Comparison of ENCODE assay signal across 6 cellular contexts in genomic region chr12:48998497-48999353, GRCh38. TPM values are rescaled to one million over a fixed set of nuclear protein-coding genes. Genes with fewer than 3 reads are reported as not detected.
DNase-seq lines count a peak whose midpoint lies in the region; ATAC-seq and TF ChIP-seq lines count a peak whose summit lies in the region.

No MANE protein-coding gene starts in this region.

- H3K36me3 Mint-ChIP-seq in CD4-positive, alpha-beta T cell (ENCODE audit: low read depth): peaks cover 43% of the 10 kb centered on the region
- peaks cover 11 to 31% (median 24%) of the 10 kb centered on the region in 5 donors for H3K36me3 Mint-ChIP-seq in naive thymus-derived CD4-positive, alpha-beta T cell

- no peak for TF ChIP-seq CTCF in CD4-positive, alpha-beta T cell (IDR thresholded peaks at IDR 0.05)
- TF ChIP-seq CTCF in astrocyte of the cerebellum (IDR thresholded peaks at IDR 0.05; ENCODE audit: low read depth, low read length, missing control alignments): no peak

- H3K4me3 Mint-ChIP-seq in CD4-positive, alpha-beta T cell: peak overlapping the region; percentile 74
- H3K4me3 Mint-ChIP-seq in naive thymus-derived CD4-positive, alpha-beta T cell: peak overlapping the region; percentile 61 to 80 (median 72)

- peaks cover 74% of the 10 kb centered on the region for H3K27me3 Mint-ChIP-seq in CD4-positive, alpha-beta T cell
- H3K27me3 Mint-ChIP-seq in naive thymus-derived CD4-positive, alpha-beta T cell: peaks cover 57 to 62% (median 58%) of the 10 kb centered on the region in 5 donors

- no peaks in the 10 kb centered on the region for H3K9me3 Mint-ChIP-seq in CD4-positive, alpha-beta T cell
- peaks cover 0 to 3% (median 0%) of the 10 kb centered on the region in 11 donors for H3K9me3 Mint-ChIP-seq in naive thymus-derived CD4-positive, alpha-beta T cell

- H3K9me3 ChIP-seq in CD4-positive, alpha-beta T cell (ENCODE audit: control insufficient read depth, low read length): no peaks in the 10 kb centered on the region
- H3K9me3 ChIP-seq in naive thymus-derived CD4-positive, alpha-beta T cell (ENCODE audit: control insufficient read depth in 2 of 3, low read length in 3 of 3): no peaks in the 10 kb centered on the region

- H3K4me1 ChIP-seq in naive thymus-derived CD4-positive, alpha-beta T cell (ENCODE audit: control insufficient read depth in 2 of 2, insufficient read depth in 2 of 2, low read length in 2 of 2): peaks cover 13 to 26% of the 10 kb centered on the region in 2 donors

- intact Hi-C loops in CD4-positive, alpha-beta T cell (cut with DNase I, micrococcal nuclease): loop anchor here in 1 of 2 experiments (5.0 kb wide), 1 partner anchor 96 kb away; a partner anchor contains a TSS
- intact Hi-C loops in naive thymus-derived CD4-positive, alpha-beta T cell (cut with micrococcal nuclease): no loop called here

- POLR2A ChIA-PET in CD4-positive, alpha-beta T cell (lab: Charles Lee): interaction anchor here (0.6 to 4.9 kb wide), 7 partner anchors 10 to 190 kb away, joined by 3 to 29 read pairs (median 3); partner anchors contain the start of genes DDX23, PRKAG1 and TUBA1A
- POLR2A ChIA-PET in naive thymus-derived CD4-positive, alpha-beta T cell (lab: Charles Lee): interaction anchor here (0.7 kb wide), 1 partner anchor 22 kb away, joined by 4 read pairs; no protein-coding TSS in a partner anchor

- peaks cover 62% of the 10 kb centered on the region for H3K27me3 ChIP-seq in CD4-positive, alpha-beta T cell (ENCODE audit: control insufficient read depth, insufficient read depth, low read length)
- peaks cover 0 to 32% of the 10 kb centered on the region in 2 donors for H3K27me3 ChIP-seq in naive thymus-derived CD4-positive, alpha-beta T cell (ENCODE audit: control insufficient read depth in 2 of 2, insufficient read depth in 2 of 2, low read length in 2 of 2)

- in situ Hi-C loops in astrocyte of the cerebellum (cut with HindIII; ENCODE audit: low sequenced_read_pairs): no loop called here

- H3K27ac Mint-ChIP-seq in CD4-positive, alpha-beta T cell: no peak overlapping the region
- H3K27ac Mint-ChIP-seq in naive thymus-derived CD4-positive, alpha-beta T cell: no peak overlapping the region

- H3K4me1 Mint-ChIP-seq in CD4-positive, alpha-beta T cell (ENCODE audit: low read depth): peaks cover 50% of the 10 kb centered on the region
- H3K4me1 Mint-ChIP-seq in naive thymus-derived CD4-positive, alpha-beta T cell: peaks cover 24 to 44% (median 33%) of the 10 kb centered on the region in 7 donors

- no peak overlapping the region for H3K27ac ChIP-seq in CD4-positive, alpha-beta T cell (ENCODE audit: low read depth, low read length)
- H3K27ac ChIP-seq in naive thymus-derived CD4-positive, alpha-beta T cell (ENCODE audit: low read depth, low read length): no peak overlapping the region

- ATAC-seq in CD4-positive, alpha-beta T cell (ENCODE audit: poor library complexity): peak; percentile 25
- ATAC-seq in HG02798 (IDR thresholded peaks at IDR 0.05; ENCODE audit: poor library complexity, unreplicated experiment) (peak; percentile 11), HG02759 (IDR thresholded peaks at IDR 0.05; ENCODE audit: unreplicated experiment) (no peak)
- peak; percentile 14 for ATAC-seq in naive thymus-derived CD4-positive, alpha-beta T cell

- peak overlapping the region; percentile 29 for H3K4me3 ChIP-seq in astrocyte of the cerebellum (ENCODE audit: low read depth, low read length)
- peak overlapping the region; percentile 56 for H3K4me3 ChIP-seq in naive thymus-derived CD4-positive, alpha-beta T cell (ENCODE audit: low read length)

- no peak for DNase-seq in CD4-positive, alpha-beta T cell
- no peak for DNase-seq in astrocyte of the cerebellum (ENCODE audit: low read depth)
- DNase-seq in naive thymus-derived CD4-positive, alpha-beta T cell: peak in 2 of 9 donors; percentile 19 to 53
- no peak for DNase-seq in activated CD4-positive, CD25-positive, alpha-beta regulatory T cell treated with anti-CD3 and anti-CD28 coated beads, Interleukin-2, amount 50 U/mL, for 72 hours

- peaks cover 0 to 28% (median 5%) of the 10 kb centered on the region in 3 experiments for H3K36me3 ChIP-seq in naive thymus-derived CD4-positive, alpha-beta T cell (ENCODE audit: control insufficient read depth in 2 of 3, insufficient read depth in 3 of 3, low read length in 3 of 3)

- CTCF ChIA-PET in CD4-positive, alpha-beta T cell (lab: Charles Lee): interaction anchor here (1.0 to 4.0 kb wide), 10 partner anchors 11 to 74 kb away, joined by 3 to 39 read pairs (median 16); partner anchors contain the start of genes PRKAG1 and WNT1
- CTCF ChIA-PET in naive thymus-derived CD4-positive, alpha-beta T cell (lab: Charles Lee): interaction anchor here (0.6 kb wide), 1 partner anchor 68 kb away, joined by 5 read pairs; no protein-coding TSS in a partner anchor

RNA-seq across cellular contexts. Expression of gene DDN, which starts 0.5 kb away (rescaled TPM):
- under 1 TPM; 0.30 to 0.47 TPM for total RNA-seq in CD4-positive, alpha-beta T cell
- under 1 TPM in 3 of 5 experiments, not detected in 2; 0.19 to 0.71 (median 0.27) TPM for total RNA-seq in naive thymus-derived CD4-positive, alpha-beta T cell
- not detected for polyA plus RNA-seq in naive thymus-derived CD4-positive, alpha-beta T cell

RNA-seq across cellular contexts. Expression of gene PRKAG1, which starts 19.9 kb away (rescaled TPM):
- 10 to 100 TPM; 34.6 to 38.2 TPM for total RNA-seq in CD4-positive, alpha-beta T cell
- 10 to 100 TPM; 34.0 to 74.4 (median 50.6) TPM for total RNA-seq in naive thymus-derived CD4-positive, alpha-beta T cell
- 10 to 100 TPM; 39.4 to 49.6 TPM for polyA plus RNA-seq in naive thymus-derived CD4-positive, alpha-beta T cell

RNA-seq across cellular contexts. Expression of gene WNT1, which starts 20.6 kb away (rescaled TPM):
- total RNA-seq in CD4-positive, alpha-beta T cell: 1 to 10 TPM; 1.8 to 2.7 TPM
- 1 to 10 TPM in 1 of 5 experiments, under 1 TPM in 3, not detected in 1; 0.30 to 1.5 (median 0.49) TPM for total RNA-seq in naive thymus-derived CD4-positive, alpha-beta T cell
- polyA plus RNA-seq in naive thymus-derived CD4-positive, alpha-beta T cell: under 1 TPM in 1 of 2 donors, not detected in 1; 0.24 TPM

RNA-seq across cellular contexts. Expression of gene WNT10B, which starts 27.2 kb away (rescaled TPM):
- 10 to 100 TPM; 10.8 TPM for total RNA-seq in CD4-positive, alpha-beta T cell
- total RNA-seq in naive thymus-derived CD4-positive, alpha-beta T cell: 10 to 100 TPM in 1 of 5 experiments, 1 to 10 TPM in 4; 1.8 to 10.7 (median 7.5) TPM
- polyA plus RNA-seq in naive thymus-derived CD4-positive, alpha-beta T cell: under 1 TPM; 0.07 to 0.15 TPM

RNA-seq across cellular contexts. Expression of gene ARF3, which starts 41.4 kb away (rescaled TPM):
- total RNA-seq in CD4-positive, alpha-beta T cell: 10 to 100 TPM; 32.0 to 34.6 TPM
- 100 to 1,000 TPM in 1 of 5 experiments, 10 to 100 TPM in 4; 48.7 to 137 (median 56.1) TPM for total RNA-seq in naive thymus-derived CD4-positive, alpha-beta T cell
- 10 to 100 TPM; 15.9 to 21.9 TPM for polyA plus RNA-seq in naive thymus-derived CD4-positive, alpha-beta T cell
